18 cellular contexts compared by ENCODE assay signal in the genomic region with DNA sequence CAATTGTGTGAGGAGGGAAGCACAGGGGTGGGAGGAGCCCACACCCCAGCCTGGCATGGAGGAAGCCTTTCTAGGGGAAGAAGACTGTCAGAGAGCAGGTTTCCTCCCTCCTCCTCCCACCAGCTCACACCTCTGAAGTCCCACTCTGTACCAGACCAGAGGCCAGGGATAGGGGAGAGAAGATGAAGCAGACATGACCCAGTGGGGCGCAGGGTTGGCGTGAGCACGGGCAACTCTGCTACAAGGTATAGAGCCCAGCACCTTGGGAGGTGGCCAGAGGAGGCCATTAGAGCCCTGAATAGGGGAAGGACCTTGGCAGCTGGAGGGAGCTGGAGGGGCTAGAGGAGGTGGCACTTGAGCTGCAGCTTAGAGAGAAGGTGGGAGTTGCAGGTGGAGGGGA. TPM values are rescaled to one million over a fixed set of nuclear protein-coding genes. Genes with fewer than 3 reads are reported as not detected.
DNase-seq lines count a peak whose midpoint lies in the region; ATAC-seq and TF ChIP-seq lines count a peak whose summit lies in the region.
"Had no signal": no experiment of that assay in that cellular context is flagged by ENCODE, and none has a peak within 500 bp of the region (broad histone marks: within the 10 kb centered on the region; RNA-seq: fewer than 3 reads in every experiment).

No MANE protein-coding gene starts in this region.

- H3K27ac ChIP-seq in BLaER1 (no peak overlapping the region), right lobe of liver (peak overlapping the region in 2 of 3 donors; percentile 15 to 89)
- H3K27ac ChIP-seq: 22Rv1 had no signal

- DNase-seq in chondrocyte (ENCODE audit: low spot score) (peak; percentile 65), right lobe of liver (no peak), progenitor cell of endocrine pancreas (ENCODE audit: low spot score, unreplicated experiment) (no peak), AG08395 (ENCODE audit: low spot score) (no peak), HFFc6 (no peak)
- DNase-seq: AML-193; C1 segment of cervical spinal cord; CD4-positive, alpha-beta T cell; DMS79; HCEC 1CT had no signal

- no peak overlapping the region for H3K9ac ChIP-seq in BLaER1

- ATAC-seq in right lobe of liver (no peak), GM21528 (IDR thresholded peaks at IDR 0.05; ENCODE audit: low FRiP score, unreplicated experiment) (no peak), GM18867 (IDR thresholded peaks at IDR 0.05; ENCODE audit: unreplicated experiment) (no peak)
- ATAC-seq: GM12878, K562 had no signal

- no peak overlapping the region for H3K4me3 ChIP-seq in BLaER1
- no peak overlapping the region for H3K4me3 ChIP-seq in right lobe of liver
- H3K4me3 ChIP-seq: GM12878, K562 had no signal

- no peak for TF ChIP-seq CTCF in chondrocyte (IDR thresholded peaks at IDR 0.05)
- no peak for TF ChIP-seq CTCF in right lobe of liver (IDR thresholded peaks at IDR 0.05)
- no peak for TF ChIP-seq CTCF in progenitor cell of endocrine pancreas (IDR thresholded peaks at IDR 0.05; ENCODE audit: unreplicated experiment)
- TF ChIP-seq CTCF in HFFc6 (IDR thresholded peaks at IDR 0.05) = no peak

- H3K27me3 ChIP-seq in BLaER1 (no peaks in the 10 kb centered on the region), right lobe of liver (no peaks in the 10 kb centered on the region)

- H3K36me3 Mint-ChIP-seq in chondrocyte (ENCODE audit: low read depth) (peaks cover 2% of the 10 kb centered on the region), progenitor cell of endocrine pancreas (ENCODE audit: insufficient read depth) (no peaks in the 10 kb centered on the region), HFFc6 (ENCODE audit: low read depth) (no peaks in the 10 kb centered on the region)

- H4K20me1 ChIP-seq in BLaER1 = no peaks in the 10 kb centered on the region

- peaks cover 71% of the 10 kb centered on the region for H3K4me1 ChIP-seq in BLaER1
- H3K4me1 ChIP-seq in right lobe of liver = peaks cover 0 to 85% (median 36%) of the 10 kb centered on the region in 4 donors

- intact Hi-C loops in right lobe of liver (cut with DNase I) = loop anchor here in 1 of 2 donors (5.0 kb wide), 1 partner anchor 36 kb away; no protein-coding TSS in a partner anchor

- no peaks in the 10 kb centered on the region for H3K9me3 Mint-ChIP-seq in chondrocyte (ENCODE audit: low read depth)
- no peaks in the 10 kb centered on the region for H3K9me3 Mint-ChIP-seq in progenitor cell of endocrine pancreas (ENCODE audit: low read depth)
- no peaks in the 10 kb centered on the region for H3K9me3 Mint-ChIP-seq in HFFc6
- H3K9me3 Mint-ChIP-seq: CD4-positive, alpha-beta T cell had no signal

- 96% methylated on average over 3 of the region's 3 CpGs for WGBS in right lobe of liver (ENCODE audit: insufficient coverage, low coverage, low lambda C conversion rate, missing lambda C conversion rate)

- H3K4me2 ChIP-seq in BLaER1 = peak overlapping the region; percentile 39

- H3K27me3 Mint-ChIP-seq in chondrocyte (ENCODE audit: low read depth) = peaks cover 16% of the 10 kb centered on the region
- H3K27me3 Mint-ChIP-seq in progenitor cell of endocrine pancreas = peaks cover 2% of the 10 kb centered on the region
- peaks cover 73% of the 10 kb centered on the region for H3K27me3 Mint-ChIP-seq in HFFc6 (ENCODE audit: insufficient read depth)
- H3K27me3 Mint-ChIP-seq: CD4-positive, alpha-beta T cell had no signal

- H3K27ac Mint-ChIP-seq in chondrocyte (ENCODE audit: unreplicated experiment) = no peak overlapping the region
- peak overlapping the region; percentile 17 for H3K27ac Mint-ChIP-seq in progenitor cell of endocrine pancreas
- no peak overlapping the region for H3K27ac Mint-ChIP-seq in HFFc6
- H3K27ac Mint-ChIP-seq: CD4-positive, alpha-beta T cell had no signal

- no peaks in the 10 kb centered on the region for H3K9me3 ChIP-seq in BLaER1
- no peaks in the 10 kb centered on the region for H3K9me3 ChIP-seq in right lobe of liver

- H3K36me3 ChIP-seq in BLaER1 (no peaks in the 10 kb centered on the region), right lobe of liver (peaks cover 0 to 55% (median 22%) of the 10 kb centered on the region in 4 donors)

- no peaks in the 10 kb centered on the region for H3K4me1 Mint-ChIP-seq in chondrocyte (ENCODE audit: low read depth)
- H3K4me1 Mint-ChIP-seq in progenitor cell of endocrine pancreas (ENCODE audit: low read depth) = peaks cover 24% of the 10 kb centered on the region
- H3K4me1 Mint-ChIP-seq in HFFc6 (ENCODE audit: low read depth) = no peaks in the 10 kb centered on the region

- TF ChIP-seq POLR2A in right lobe of liver (IDR thresholded peaks at IDR 0.05) = no peak

- H3K4me3 Mint-ChIP-seq in chondrocyte (ENCODE audit: unreplicated experiment) (no peak overlapping the region), progenitor cell of endocrine pancreas (ENCODE audit: low read depth) (no peak overlapping the region), HFFc6 (no peak overlapping the region)
- H3K4me3 Mint-ChIP-seq: CD4-positive, alpha-beta T cell had no signal

RNA-seq across cellular contexts. Expression of a gene that starts 15.9 kb away (rescaled TPM):
- total RNA-seq in chondrocyte (6.0 to 19.5 TPM (median 19.2 TPM) in 3 replicates), right lobe of liver (100 to 1,000 TPM; 145 to 316 (median 199) TPM), progenitor cell of endocrine pancreas (6.6 and 7.3 TPM in 2 replicates)
- not detected for total RNA-seq in HFFc6 (2021; fragmentation: NEBNext Ultra II Directional; extraction: Animal tissue kit (Norgen Biotek cat#: 25700))
- total RNA-seq: CD4-positive, alpha-beta T cell; G401; H1 had no signal
